ENCODE assay signal across 1 cellular context in genomic region chr22:21420180-21420763, GRCh38.
TF ChIP-seq lines count a peak whose summit lies in the region.

No MANE protein-coding gene starts in this region.

TF ChIP-seq in HepG2, 621 proteins besides CTCF, POLR2A, EP300 and RAD21:
- TF ChIP-seq SAP130 (CRISPR knock-in tag; IDR thresholded peaks at IDR 0.05; ENCODE audit: low read depth) = peak; percentile 41
